ENCODE assay signal across 30 cellular contexts in genomic region chr4:89741768-89742167, GRCh38.
"Had no signal": no experiment of that assay in that cellular context is flagged by ENCODE, and none has a peak within 500 bp of the region (broad histone marks: within the 10 kb centered on the region; RNA-seq: fewer than 3 reads in every experiment).

No MANE protein-coding gene starts in this region.

- DNase-seq: hippocampal formation; kidney glomerular epithelial cell; left cardiac atrium; left lung; lower lobe of right lung; mammary epithelial cell; mesenchymal stem cell; naive thymus-derived CD8-positive, alpha-beta T cell; nucleus accumbens; pancreas; retina; right cardiac atrium; stimulated activated CD4-positive, alpha-beta T cell treated with anti-CD3 and anti-CD28 coated beads, Interleukin-12 subunit alpha, Interleukin-12 subunit beta, amount 100 ng/mL, for 4 hours; stimulated activated CD4-positive, alpha-beta T cell treated with anti-CD3 and anti-CD28 coated beads, Interleukin-15, amount 100 ng/mL, for 24 hours; stimulated activated CD4-positive, alpha-beta T cell treated with anti-CD3 and anti-CD28 coated beads, Interleukin-2, amount 100 ng/mL, for 24 hours; stimulated activated CD4-positive, alpha-beta T cell treated with anti-CD3 and anti-CD28 coated beads, Interleukin-4, amount 100 ng/mL, for 1 hour; stimulated activated naive B cell treated with anti-CD40 and anti-IgM and Interleukin-4, amounts not matched to agents 10 μg/mL and 1 μg/mL and 100 μg/mL, for 72 hours; stimulated activated naive CD8-positive, alpha-beta T cell treated with anti-CD3 and anti-CD28 coated beads, Interleukin-15, Interleukin-2, amounts not matched to agents 100 U/mL and 50 U/mL, for 24 hours; stomach; testis; thyroid gland; transverse colon; upper lobe of left lung had no signal

- H3K27me3 Mint-ChIP-seq: stimulated activated naive B cell treated with anti-CD40 and anti-IgM and Interleukin-4, amounts not matched to agents 10 μg/mL and 1 μg/mL and 100 μg/mL, for 72 hours had no signal

- FAIRE-seq: keratinocyte, pancreas, urothelium cell line had no signal

- H3K36me3 ChIP-seq: left lung, lower lobe of right lung, pancreas, prostate gland, stomach, thyroid gland, transverse colon, upper lobe of left lung had no signal

- H3K27me3 ChIP-seq: left lung, pancreas, stomach, testis, thyroid gland, transverse colon, upper lobe of left lung had no signal

- H3K27ac Mint-ChIP-seq: naive thymus-derived CD8-positive, alpha-beta T cell; nephron; stimulated activated naive B cell treated with anti-CD40 and anti-IgM and Interleukin-4, amounts not matched to agents 10 μg/mL and 1 μg/mL and 100 μg/mL, for 72 hours had no signal

- H3K4me1 Mint-ChIP-seq: naive thymus-derived CD8-positive, alpha-beta T cell; neural crest cell had no signal

- H3K4me3 ChIP-seq: left lung, lower lobe of right lung, pancreas, prostate gland, skin epidermis, stomach, testis, thyroid gland, transverse colon, upper lobe of left lung had no signal

- H3K9me3 ChIP-seq: left lung, lower lobe of right lung, pancreas, prostate gland, testis, transverse colon, upper lobe of left lung had no signal

- H3K4me3 Mint-ChIP-seq: naive thymus-derived CD8-positive, alpha-beta T cell; nephron; neural crest cell; stimulated activated naive B cell treated with anti-CD40 and anti-IgM and Interleukin-4, amounts not matched to agents 10 μg/mL and 1 μg/mL and 100 μg/mL, for 72 hours had no signal

- ATAC-seq: left cardiac atrium; left lung; lower lobe of right lung; naive thymus-derived CD8-positive, alpha-beta T cell; pancreas; right cardiac atrium; sciatic nerve; stimulated activated naive B cell treated with anti-CD40 and anti-IgM and Interleukin-4, amounts not matched to agents 10 μg/mL and 1 μg/mL and 100 μg/mL, for 72 hours; stimulated activated naive CD8-positive, alpha-beta T cell treated with anti-CD3 and anti-CD28 coated beads, Interleukin-15, Interleukin-2, amounts not matched to agents 100 U/mL and 50 U/mL, for 24 hours had no signal

- H3K4me1 ChIP-seq: left lung, lower lobe of right lung, pancreas, prostate gland, stomach, testis, thyroid gland, transverse colon, upper lobe of left lung had no signal

- H3K36me3 Mint-ChIP-seq: naive thymus-derived CD8-positive, alpha-beta T cell; stimulated activated naive B cell treated with anti-CD40 and anti-IgM and Interleukin-4, amounts not matched to agents 10 μg/mL and 1 μg/mL and 100 μg/mL, for 72 hours had no signal

- H3K27ac ChIP-seq: left lung, lower lobe of right lung, pancreas, prostate gland, skin epidermis, stomach, testis, thyroid gland, transverse colon, upper lobe of left lung had no signal
